Comparison of ENCODE assay signal across 26 cellular contexts in genomic region chr3:146104068-146104467, GRCh38.
"Had no signal": no experiment of that assay in that cellular context is flagged by ENCODE, and none has a peak within 500 bp of the region (broad histone marks: within the 10 kb centered on the region; RNA-seq: fewer than 3 reads in every experiment).

No MANE protein-coding gene starts in this region.

- H3K4me1 ChIP-seq: esophagus squamous epithelium, gastrocnemius medialis, left lung, lower lobe of right lung had no signal

- H3K9me3 ChIP-seq: esophagus squamous epithelium, gastrocnemius medialis, heart right ventricle, left lung, lower lobe of right lung, mucosa of descending colon had no signal

- H3K27ac Mint-ChIP-seq: mesothelial cell of epicardium had no signal

- FAIRE-seq: endothelial cell of umbilical vein, keratinocyte had no signal

- H3K27me3 ChIP-seq: dorsolateral prefrontal cortex, esophagus squamous epithelium, gastrocnemius medialis, heart right ventricle, left lung had no signal

- H3K27ac ChIP-seq: coronary artery, dorsolateral prefrontal cortex, epithelial cell of prostate, esophagus squamous epithelium, gastrocnemius medialis, heart right ventricle, left lung, lower lobe of right lung had no signal

- H3K4me3 ChIP-seq: coronary artery, dorsolateral prefrontal cortex, esophagus squamous epithelium, gastrocnemius medialis, heart right ventricle, left lung, lower lobe of right lung, mucosa of descending colon had no signal

- H3K4me1 Mint-ChIP-seq: mesothelial cell of epicardium, naive B cell had no signal

- H3K9me3 Mint-ChIP-seq: mesothelial cell of epicardium had no signal

- H3K36me3 Mint-ChIP-seq: naive B cell had no signal

- ATAC-seq: esophagus mucosa, gastrocnemius medialis, heart right ventricle, left cardiac atrium, left lung, left ventricle myocardium superior, lower lobe of right lung, mucosa of descending colon had no signal

- H3K4me3 Mint-ChIP-seq: mesothelial cell of epicardium, naive B cell had no signal

- DNase-seq: dermis blood vessel endothelial cell; dorsolateral prefrontal cortex; effector CD4-positive, alpha-beta T cell; effector memory CD4-positive, alpha-beta T cell; erythroblast; esophagus squamous epithelium; foreskin fibroblast; foreskin melanocyte; gastrocnemius medialis; glutamatergic neuron; head of caudate nucleus; heart right ventricle; hippocampal formation; left cardiac atrium; left lung; left ventricle myocardium superior; lower lobe of right lung; mesenchymal stem cell; mucosa of descending colon; naive B cell had no signal

- H3K36me3 ChIP-seq: gastrocnemius medialis had no signal
